ENCODE assay signal across 8 cellular contexts in genomic region chr2:133674433-133675331, GRCh38.
DNase-seq lines count a peak whose midpoint lies in the region; ATAC-seq and TF ChIP-seq lines count a peak whose summit lies in the region.

No MANE protein-coding gene starts in this region.

- CTCF ChIA-PET in PC-3 (lab: Charles Lee) = no interaction called here

- no peak overlapping the region for H3K27ac ChIP-seq in H9 (ENCODE audit: insufficient read length, low read depth, low read length)
- H3K27ac ChIP-seq in PC-3 (ENCODE audit: low read length) = no peak overlapping the region
- H3K27ac ChIP-seq in foreskin keratinocyte = no peak overlapping the region
- peak overlapping the region; percentile 62 for H3K27ac ChIP-seq in neuronal stem cell (replicated peaks; ENCODE audit: low read length)

- no peak overlapping the region for H2BK12ac ChIP-seq in H9 (ENCODE audit: insufficient read length, low read depth, low read length)
- H2BK12ac ChIP-seq in neuronal stem cell (ENCODE audit: low read length) = no peak overlapping the region

- H3K56ac ChIP-seq in H9 (ENCODE audit: insufficient read length, low read depth, low read length) = no peak overlapping the region

- H2BK5ac ChIP-seq in H9 (ENCODE audit: insufficient read length, low read length) = no peak overlapping the region
- no peak overlapping the region for H2BK5ac ChIP-seq in neuronal stem cell (ENCODE audit: low read length)

- H3K4me3 ChIP-seq in PC-3 (ENCODE audit: low read length) = peak overlapping the region; percentile 54
- H3K4me3 ChIP-seq in neuronal stem cell (ENCODE audit: low read length in 2 of 2) = peak overlapping the region in 1 of 2 donors; percentile 64

- no peak overlapping the region for H4K5ac ChIP-seq in H9 (ENCODE audit: insufficient read length, low read depth, low read length)

- H4K8ac ChIP-seq in H9 (replicated peaks; ENCODE audit: insufficient read length, low read depth, low read length) (no peak overlapping the region), neuronal stem cell (ENCODE audit: low read depth, low read length) (no peak overlapping the region)

- intact Hi-C loops in PC-3 (cut with micrococcal nuclease) = loop anchor here (5.0 kb wide), 1 partner anchor 352 kb away; no protein-coding TSS in a partner anchor

- H3K9me3 ChIP-seq in H9 (ENCODE audit: control insufficient read depth, low read depth, low read length) = no peaks in the 10 kb centered on the region
- no peaks in the 10 kb centered on the region for H3K9me3 ChIP-seq in PC-3 (ENCODE audit: low read length)
- peaks cover 2 to 22% of the 10 kb centered on the region in 2 donors for H3K9me3 ChIP-seq in neuronal stem cell (replicated peaks in 1 of 2; ENCODE audit: control insufficient read depth in 2 of 2, insufficient read depth in 1 of 2, low read depth in 1 of 2, low read length in 2 of 2)

- H3K4ac ChIP-seq in H9 (ENCODE audit: low read depth, low read length) (no peak overlapping the region), neuronal stem cell (ENCODE audit: low read length) (no peak overlapping the region)

- no peaks in the 10 kb centered on the region; the same call in 1 of the 2 replicates for H3K27me3 Mint-ChIP-seq in H9 (ENCODE audit: low read depth)

- no peaks in the 10 kb centered on the region for H3K79me1 ChIP-seq in H9 (ENCODE audit: insufficient read depth, low read depth, low read length, poor library complexity, severe bottlenecking)
- H3K79me1 ChIP-seq in neuronal stem cell (ENCODE audit: low read depth, low read length) = no peaks in the 10 kb centered on the region

- H3K23ac ChIP-seq in H9 (ENCODE audit: insufficient read length, low read depth, low read length) (no peak overlapping the region), neuronal stem cell (ENCODE audit: low read depth, low read length, poor library complexity) (no peak overlapping the region)

- H3K23me2 ChIP-seq in H9 (ENCODE audit: insufficient read length, low read depth, low read length, poor library complexity, severe bottlenecking) = no peaks in the 10 kb centered on the region

- no peak overlapping the region for H2BK15ac ChIP-seq in H9 (ENCODE audit: low read depth, low read length)
- no peak overlapping the region for H2BK15ac ChIP-seq in neuronal stem cell (ENCODE audit: low read length)

- H3K4me1 Mint-ChIP-seq in H9 = peaks cover 27 to 32% of the 10 kb centered on the region in 2 experiments

- peak overlapping the region in 2 of 3 experiments; percentile 94 to 95; a peak in 4 of 7 replicates for H3K27ac Mint-ChIP-seq in H9

- H4K91ac ChIP-seq in H9 (ENCODE audit: insufficient read length, low read depth, low read length) = no peak overlapping the region
- no peak overlapping the region for H4K91ac ChIP-seq in neuronal stem cell (ENCODE audit: low read depth, low read length, poor library complexity)

- peaks cover 5% of the 10 kb centered on the region; the same call in 1 of the 2 replicates for H3K4me1 ChIP-seq in H9 (ENCODE audit: insufficient read depth, low read length)
- H3K4me1 ChIP-seq in PC-3 (ENCODE audit: insufficient read depth, low read length) = peaks cover 15% of the 10 kb centered on the region
- no peaks in the 10 kb centered on the region for H3K4me1 ChIP-seq in foreskin keratinocyte
- H3K4me1 ChIP-seq in neuronal stem cell (ENCODE audit: control insufficient read depth in 2 of 2, insufficient read depth in 1 of 2, low read depth in 1 of 2, low read length in 2 of 2) = peaks cover 10 to 32% of the 10 kb centered on the region in 2 donors

- POLR2A ChIA-PET in PC-3 (lab: Charles Lee; ENCODE audit: unreplicated experiment) = no interaction called here

- DNase-seq in H9 (peak; percentile 43), PC-3 (peak; percentile 68), foreskin keratinocyte (peak; percentile 24 to 47), neuronal stem cell (ENCODE audit: low spot score) (peak; percentile 21), HUDEP-2 (lab: John Stamatoyannopoulos, UW; ENCODE audit: unreplicated experiment in 76 of 76) (no peak), ureter (ENCODE audit: low spot score) (no peak), SW 1271 (lab: John Stamatoyannopoulos, UW) (no peak)
- no peak for DNase-seq in activated CD4-positive, alpha-beta T cell treated with anti-CD3 and anti-CD28 coated beads, Interleukin-2, amount 50 U/mL, for 1 hour

- no peaks in the 10 kb centered on the region for H4K20me1 ChIP-seq in H9 (ENCODE audit: control insufficient read depth, insufficient read depth, insufficient read length)
- no peaks in the 10 kb centered on the region for H4K20me1 ChIP-seq in PC-3 (ENCODE audit: low read length)

- WGBS in H9 (ENCODE audit: extremely low coverage, insufficient read length, low lambda C conversion rate) = no CpG with 5 or more reads among the region's 21 CpGs
- WGBS in neuronal stem cell (ENCODE audit: extremely low coverage in 2 of 2, insufficient read length in 2 of 2, insufficient replicate concordance in 1 of 2), 2 donors = no CpG with 5 or more reads among the region's 21 CpGs

- H3K36me3 ChIP-seq in PC-3 (ENCODE audit: low read depth, low read length) = no peaks in the 10 kb centered on the region
- H3K36me3 ChIP-seq in neuronal stem cell (replicated peaks in 1 of 2; ENCODE audit: control insufficient read depth in 2 of 2, insufficient read depth in 2 of 2, low read length in 2 of 2) = peaks cover 0 to 23% of the 10 kb centered on the region in 2 donors

- H2BK120ac ChIP-seq in H9 (ENCODE audit: low read depth, low read length, poor library complexity, severe bottlenecking) (no peak overlapping the region), neuronal stem cell (ENCODE audit: low read depth, low read length) (no peak overlapping the region)

- peaks cover 0 to 2% (median 0%) of the 10 kb centered on the region in 3 experiments; a peak in 1 of 7 replicates for H3K36me3 Mint-ChIP-seq in H9 (ENCODE audit: insufficient read depth in 1 of 3, low read depth in 3 of 3)

- TF ChIP-seq CTCF in H9 (conservative IDR thresholded peaks at IDR 0.05) (no peak), PC-3 (conservative IDR thresholded peaks at IDR 0.05; ENCODE audit: low read depth, low read length) (no peak), foreskin keratinocyte (conservative IDR thresholded peaks at IDR 0.05) (no peak)

- ATAC-seq in PC-3 (peak; percentile 73), foreskin keratinocyte (peak; percentile 37)

- BruUV-seq in PC-3 (replicated peaks; lab: Mats Ljungman, UMichigan) = no TSS peak

- H3K4me3 Mint-ChIP-seq in H9 = peak overlapping the region; percentile 44 to 71

- H3K9ac ChIP-seq in H9 (ENCODE audit: extremely low read depth, insufficient read length, low read length) (no peak overlapping the region), PC-3 (ENCODE audit: low read length) (no peak overlapping the region), neuronal stem cell (ENCODE audit: low read depth, low read length, poor library complexity) (no peak overlapping the region)

- peak overlapping the region; percentile 40 for H3K4me2 ChIP-seq in H9 (ENCODE audit: insufficient read depth, insufficient read length, low read length)
- H3K4me2 ChIP-seq in PC-3 (ENCODE audit: low read length) = peak overlapping the region; percentile 76
- peak overlapping the region; percentile 19 for H3K4me2 ChIP-seq in neuronal stem cell (ENCODE audit: insufficient read depth, low read length, poor library complexity, severe bottlenecking)

- peaks cover 1 to 2% of the 10 kb centered on the region in 2 experiments; a peak in 4 of 5 replicates for H3K9me3 Mint-ChIP-seq in H9

- peak overlapping the region; percentile 79 for H2AFZ ChIP-seq in H9 (ENCODE audit: low read length)
- peak overlapping the region; percentile 71 for H2AFZ ChIP-seq in PC-3 (ENCODE audit: low read length)
- peak overlapping the region; percentile 31 for H2AFZ ChIP-seq in neuronal stem cell (ENCODE audit: low read length)

- H3T11ph ChIP-seq in H9 (ENCODE audit: low read length) = no peak overlapping the region

- H3K14ac ChIP-seq in H9 (ENCODE audit: insufficient read depth, low read length) (peak overlapping the region; percentile 32), neuronal stem cell (ENCODE audit: low read length) (no peak overlapping the region)

- no peaks in the 10 kb centered on the region for H3K27me3 ChIP-seq in H9 (ENCODE audit: insufficient read depth, low read length)
- H3K27me3 ChIP-seq in PC-3 (ENCODE audit: low read length) = no peaks in the 10 kb centered on the region
- H3K27me3 ChIP-seq in foreskin keratinocyte = no peaks in the 10 kb centered on the region
- H3K27me3 ChIP-seq in neuronal stem cell (ENCODE audit: control insufficient read depth in 3 of 3, insufficient read depth in 3 of 3, low read depth in 1 of 3, low read length in 3 of 3) = no peaks in the 10 kb centered on the region

- H3K9me2 ChIP-seq in PC-3 (replicated peaks; ENCODE audit: low read length) = no peaks in the 10 kb centered on the region

- no peak overlapping the region for H2AK5ac ChIP-seq in H9 (ENCODE audit: insufficient read length, low read length)
- H2AK5ac ChIP-seq in neuronal stem cell (ENCODE audit: low read depth, low read length) = no peak overlapping the region

- H3F3A ChIP-seq in PC-3 (ENCODE audit: low read length, unreplicated experiment) = no peaks in the 10 kb centered on the region

- H3K79me2 ChIP-seq in H9 (ENCODE audit: insufficient read depth, low read length) (no peaks in the 10 kb centered on the region), PC-3 (ENCODE audit: low read length) (no peaks in the 10 kb centered on the region)

- H3K18ac ChIP-seq in H9 (ENCODE audit: insufficient read length, low read depth, low read length) (peak overlapping the region; percentile 46), neuronal stem cell (ENCODE audit: low read length) (no peak overlapping the region)

- H2BK20ac ChIP-seq in H9 (ENCODE audit: low read depth, low read length, poor library complexity, severe bottlenecking) = no peak overlapping the region

Comparison
In these comparisons a context has a peak if more than half of its experiments do, and no peak if none do; other contexts are left out.
1. DNase-seq: peak in H9 (single experiment), PC-3 (single experiment), foreskin keratinocyte (2 of 2) and neuronal stem cell (single experiment); none in HUDEP-2 (0 of 76), ureter (single experiment), SW 1271 (0 of 2) and activated CD4-positive, alpha-beta T cell treated with anti-CD3 and anti-CD28 coated beads, Interleukin-2, amount 50 U/mL, for 1 hour (single experiment).
2. H3K4me2 ChIP-seq: peak in every context shown above with its lines; median percentile 76 in PC-3; 40 in H9; 19 in neuronal stem cell.
3. Peak in every context shown above with its lines, with median percentiles within 50 percentile points of each other: H2AFZ ChIP-seq.